In the genomic region with DNA sequence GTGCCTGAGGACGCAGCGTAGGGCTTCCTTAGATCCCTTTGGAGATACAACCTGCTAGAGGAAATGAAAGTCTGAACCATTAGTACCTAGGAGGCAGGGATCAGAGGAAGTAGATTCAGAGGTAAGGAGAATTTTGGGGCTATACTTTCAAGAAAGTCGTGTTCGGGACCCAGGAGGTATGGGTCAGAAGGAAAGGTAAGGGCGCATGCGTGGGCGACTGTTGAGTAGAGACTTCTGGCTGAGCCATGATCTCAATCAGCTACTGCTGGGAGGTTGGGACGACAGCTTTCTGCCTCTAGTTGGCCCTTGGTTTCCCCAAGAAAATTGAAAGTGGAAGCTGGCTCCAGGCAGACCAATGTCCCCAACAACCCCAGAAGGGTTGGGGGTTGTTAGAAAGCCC, we compare ENCODE assay signal across 2 cellular contexts. TPM values are rescaled to one million over a fixed set of nuclear protein-coding genes. Genes with fewer than 3 reads are reported as not detected.
"Had no signal": no experiment of that assay in that cellular context is flagged by ENCODE, and none has a peak within 500 bp of the region (broad histone marks: within the 10 kb centered on the region; RNA-seq: fewer than 3 reads in every experiment).

No MANE protein-coding gene starts in this region.

RNA-seq across cellular contexts. Expression of a gene that starts 0.3 kb away (rescaled TPM):
- total RNA-seq: GM23248, HFFc6 had no signal
- polyA plus RNA-seq: GM23248 had no signal
